ENCODE assay signal across 1 cellular context in the genomic region with DNA sequence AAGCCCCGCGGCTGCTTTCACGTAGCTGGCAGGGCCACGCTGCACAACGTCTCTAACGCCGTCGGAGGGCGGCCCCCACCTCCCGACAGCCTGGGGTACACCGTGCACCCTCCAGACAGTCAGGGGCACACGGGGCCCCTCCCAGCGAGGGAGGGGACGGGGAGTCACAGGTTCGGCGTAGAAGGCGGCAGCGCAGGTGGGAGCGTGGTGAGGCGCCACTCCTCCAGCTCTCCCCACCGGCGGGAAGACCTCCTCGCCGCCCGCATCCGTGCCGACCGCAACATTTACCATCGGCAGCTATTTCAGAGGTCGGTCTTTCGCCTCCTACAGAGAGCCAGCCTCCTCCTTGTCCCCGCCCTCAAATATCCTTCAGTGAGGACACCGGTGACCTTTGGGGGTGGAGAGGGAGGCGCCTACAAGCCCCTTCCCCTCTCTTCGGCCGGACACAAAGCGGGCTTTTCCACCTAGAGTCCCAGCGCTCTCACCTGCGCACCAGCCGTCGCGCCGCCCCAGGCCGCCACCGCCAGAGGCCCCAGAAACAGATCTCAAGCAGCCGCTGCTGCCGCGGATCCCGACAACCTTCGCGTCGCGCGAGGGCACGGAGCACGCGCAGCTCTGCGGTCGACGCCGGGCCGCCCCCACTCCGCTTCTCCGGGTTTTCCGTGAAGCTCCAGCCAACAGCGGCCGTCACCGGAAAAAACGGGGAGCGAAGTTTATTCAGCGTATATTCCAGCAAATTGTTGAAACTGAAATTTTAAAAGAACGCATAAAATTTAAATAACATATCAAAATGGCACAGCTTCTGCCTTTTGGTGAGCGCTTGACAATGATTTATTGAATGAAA.
TF ChIP-seq lines count a peak whose summit lies in the region.

A gene (minus strand): TSS at position 600 of the 844 bp plus-strand sequence. CDS start 20,708 bp downstream, outside the sequence.

TF ChIP-seq in K562, 482 proteins besides CTCF, POLR2A, EP300 and RAD21 (continued from another document and continues in another):
- TF ChIP-seq HSF4 (CRISPR knock-in tag; IDR thresholded peaks at IDR 0.05; ENCODE audit: borderline replicate concordance) (no peak), ELF2 (CRISPR knock-in tag; IDR thresholded peaks at IDR 0.05) (no peak), L3MBTL2 (IDR thresholded peaks at IDR 0.05) (peak; percentile 81), TAF7 (tag; IDR thresholded peaks at IDR 0.05) (no peak), POLR2AphosphoS5 (IDR thresholded peaks at IDR 0.05; ENCODE audit: control insufficient read depth, insufficient read depth, low read depth, low read length) (0 out of 2 replicates have a peak, but pooled peaks have one; percentile 29), GABPB2 (CRISPR knock-in tag; conservative IDR thresholded peaks at IDR 0.05) (no peak), CBFA2T3 (IDR thresholded peaks at IDR 0.05) (no peak), HNRNPK (IDR thresholded peaks at IDR 0.05; ENCODE audit: low read depth, low read length, poor library complexity, severe bottlenecking) (no peak), NFRKB (IDR thresholded peaks at IDR 0.05; ENCODE audit: low read depth) (no peak), PRMT5 (CRISPR knock-in tag; IDR thresholded peaks at IDR 0.05) (no peak), HDAC3 (IDR thresholded peaks at IDR 0.05; ENCODE audit: borderline replicate concordance, partially characterized antibody) (peak; percentile 34), HDAC8 (tag; IDR thresholded peaks at IDR 0.05) (no peak), ZNF253 (CRISPR knock-in tag; conservative IDR thresholded peaks at IDR 0.05) (no peak), SREBF1 (IDR thresholded peaks at IDR 0.05; ENCODE audit: borderline replicate concordance, low read depth, low read length) (no peak), GTF2A2 (tag; IDR thresholded peaks at IDR 0.05) (no peak), TEAD4 (IDR thresholded peaks at IDR 0.05; ENCODE audit: low read length) (no peak), TEAD4 (CRISPR knock-in tag; IDR thresholded peaks at IDR 0.05; ENCODE audit: borderline replicate concordance) (no peak), MEF2A (IDR thresholded peaks at IDR 0.05; ENCODE audit: control insufficient read depth, low read depth, low read length) (no peak), SIX5 (IDR thresholded peaks at IDR 0.05; ENCODE audit: borderline replicate concordance in 1 of 2, insufficient read depth in 1 of 2, low read depth in 1 of 2, low read length in 2 of 2) (no peak), KLF1 (tag; IDR thresholded peaks at IDR 0.05) (no peak; the same call in 1 of the 2 replicates), MAFK (IDR thresholded peaks at IDR 0.05; ENCODE audit: low read length) (no peak), CXXC5 (CRISPR knock-in tag; IDR thresholded peaks at IDR 0.05) (peak; percentile 81), SAFB2 (IDR thresholded peaks at IDR 0.05; ENCODE audit: borderline replicate concordance, low read depth, low read length, severe bottlenecking) (no peak), ZNF384 (IDR thresholded peaks at IDR 0.05; ENCODE audit: low read depth, low read length) (no peak), ZNF444 (CRISPR knock-in tag; IDR thresholded peaks at IDR 0.05) (no peak), ZZZ3 (IDR thresholded peaks at IDR 0.05) (no peak), MYC (IDR thresholded peaks at IDR 0.05; ENCODE audit: low read depth, low read length) (no peak; the same call in none of the 2 replicates), MYC (CRISPR knock-in tag; IDR thresholded peaks at IDR 0.05; ENCODE audit: borderline replicate concordance, low read depth) (no peak), MAZ (CRISPR knock-in tag; conservative IDR thresholded peaks at IDR 0.05 in 1 of 2, IDR thresholded peaks at IDR 0.05 in 1 of 2) (no peak; a peak in 2 of 4 replicates), POLR2AphosphoS2 (IDR thresholded peaks at IDR 0.05; ENCODE audit: low read length) (no peak), ASH1L (IDR thresholded peaks at IDR 0.05; ENCODE audit: borderline replicate concordance, low read depth, partially characterized antibody) (no peak), MTA2 (IDR thresholded peaks at IDR 0.05; ENCODE audit: low read depth) (no peak), ZNF695 (CRISPR knock-in tag; IDR thresholded peaks at IDR 0.05) (no peak), TBP (optimal IDR thresholded peaks at IDR 0.05; ENCODE audit: low read depth, low read length) (peak; percentile 10), GATAD2A (IDR thresholded peaks at IDR 0.05) (no peak), SIRT6 (IDR thresholded peaks at IDR 0.05; ENCODE audit: low read depth, low read length) (no peak), ZFP1 (CRISPR knock-in tag; IDR thresholded peaks at IDR 0.05) (no peak), ERF (CRISPR knock-in tag; IDR thresholded peaks at IDR 0.05) (no peak), SMC3 (conservative IDR thresholded peaks at IDR 0.05; ENCODE audit: insufficient read depth, low read depth, low read length) (no peak), ZNF274 (IDR thresholded peaks at IDR 0.05; ENCODE audit: borderline replicate concordance, low read depth, low read length) (no peak)
- TF ChIP-seq, protein P1, sequence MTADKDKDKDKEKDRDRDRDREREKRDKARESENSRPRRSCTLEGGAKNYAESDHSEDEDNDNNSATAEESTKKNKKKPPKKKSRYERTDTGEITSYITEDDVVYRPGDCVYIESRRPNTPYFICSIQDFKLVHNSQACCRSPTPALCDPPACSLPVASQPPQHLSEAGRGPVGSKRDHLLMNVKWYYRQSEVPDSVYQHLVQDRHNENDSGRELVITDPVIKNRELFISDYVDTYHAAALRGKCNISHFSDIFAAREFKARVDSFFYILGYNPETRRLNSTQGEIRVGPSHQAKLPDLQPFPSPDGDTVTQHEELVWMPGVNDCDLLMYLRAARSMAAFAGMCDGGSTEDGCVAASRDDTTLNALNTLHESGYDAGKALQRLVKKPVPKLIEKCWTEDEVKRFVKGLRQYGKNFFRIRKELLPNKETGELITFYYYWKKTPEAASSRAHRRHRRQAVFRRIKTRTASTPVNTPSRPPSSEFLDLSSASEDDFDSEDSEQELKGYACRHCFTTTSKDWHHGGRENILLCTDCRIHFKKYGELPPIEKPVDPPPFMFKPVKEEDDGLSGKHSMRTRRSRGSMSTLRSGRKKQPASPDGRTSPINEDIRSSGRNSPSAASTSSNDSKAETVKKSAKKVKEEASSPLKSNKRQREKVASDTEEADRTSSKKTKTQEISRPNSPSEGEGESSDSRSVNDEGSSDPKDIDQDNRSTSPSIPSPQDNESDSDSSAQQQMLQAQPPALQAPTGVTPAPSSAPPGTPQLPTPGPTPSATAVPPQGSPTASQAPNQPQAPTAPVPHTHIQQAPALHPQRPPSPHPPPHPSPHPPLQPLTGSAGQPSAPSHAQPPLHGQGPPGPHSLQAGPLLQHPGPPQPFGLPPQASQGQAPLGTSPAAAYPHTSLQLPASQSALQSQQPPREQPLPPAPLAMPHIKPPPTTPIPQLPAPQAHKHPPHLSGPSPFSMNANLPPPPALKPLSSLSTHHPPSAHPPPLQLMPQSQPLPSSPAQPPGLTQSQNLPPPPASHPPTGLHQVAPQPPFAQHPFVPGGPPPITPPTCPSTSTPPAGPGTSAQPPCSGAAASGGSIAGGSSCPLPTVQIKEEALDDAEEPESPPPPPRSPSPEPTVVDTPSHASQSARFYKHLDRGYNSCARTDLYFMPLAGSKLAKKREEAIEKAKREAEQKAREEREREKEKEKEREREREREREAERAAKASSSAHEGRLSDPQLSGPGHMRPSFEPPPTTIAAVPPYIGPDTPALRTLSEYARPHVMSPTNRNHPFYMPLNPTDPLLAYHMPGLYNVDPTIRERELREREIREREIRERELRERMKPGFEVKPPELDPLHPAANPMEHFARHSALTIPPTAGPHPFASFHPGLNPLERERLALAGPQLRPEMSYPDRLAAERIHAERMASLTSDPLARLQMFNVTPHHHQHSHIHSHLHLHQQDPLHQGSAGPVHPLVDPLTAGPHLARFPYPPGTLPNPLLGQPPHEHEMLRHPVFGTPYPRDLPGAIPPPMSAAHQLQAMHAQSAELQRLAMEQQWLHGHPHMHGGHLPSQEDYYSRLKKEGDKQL (CRISPR knock-in tag; IDR thresholded peaks at IDR 0.05; ENCODE audit: borderline replicate concordance): no peak
- TF ChIP-seq, protein P2, sequence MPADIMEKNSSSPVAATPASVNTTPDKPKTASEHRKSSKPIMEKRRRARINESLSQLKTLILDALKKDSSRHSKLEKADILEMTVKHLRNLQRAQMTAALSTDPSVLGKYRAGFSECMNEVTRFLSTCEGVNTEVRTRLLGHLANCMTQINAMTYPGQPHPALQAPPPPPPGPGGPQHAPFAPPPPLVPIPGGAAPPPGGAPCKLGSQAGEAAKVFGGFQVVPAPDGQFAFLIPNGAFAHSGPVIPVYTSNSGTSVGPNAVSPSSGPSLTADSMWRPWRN (IDR thresholded peaks at IDR 0.05; ENCODE audit: low read depth): no peak
- TF ChIP-seq, protein P3, sequence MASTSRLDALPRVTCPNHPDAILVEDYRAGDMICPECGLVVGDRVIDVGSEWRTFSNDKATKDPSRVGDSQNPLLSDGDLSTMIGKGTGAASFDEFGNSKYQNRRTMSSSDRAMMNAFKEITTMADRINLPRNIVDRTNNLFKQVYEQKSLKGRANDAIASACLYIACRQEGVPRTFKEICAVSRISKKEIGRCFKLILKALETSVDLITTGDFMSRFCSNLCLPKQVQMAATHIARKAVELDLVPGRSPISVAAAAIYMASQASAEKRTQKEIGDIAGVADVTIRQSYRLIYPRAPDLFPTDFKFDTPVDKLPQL (IDR thresholded peaks at IDR 0.05; ENCODE audit: extremely low read depth, insufficient read length): no peak
- TF ChIP-seq, protein P4, sequence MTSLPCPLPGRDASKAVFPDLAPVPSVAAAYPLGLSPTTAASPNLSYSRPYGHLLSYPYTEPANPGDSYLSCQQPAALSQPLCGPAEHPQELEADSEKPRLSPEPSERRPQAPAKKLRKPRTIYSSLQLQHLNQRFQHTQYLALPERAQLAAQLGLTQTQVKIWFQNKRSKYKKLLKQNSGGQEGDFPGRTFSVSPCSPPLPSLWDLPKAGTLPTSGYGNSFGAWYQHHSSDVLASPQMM (CRISPR knock-in tag; IDR thresholded peaks at IDR 0.05): no peak
- TF ChIP-seq, protein P5, sequence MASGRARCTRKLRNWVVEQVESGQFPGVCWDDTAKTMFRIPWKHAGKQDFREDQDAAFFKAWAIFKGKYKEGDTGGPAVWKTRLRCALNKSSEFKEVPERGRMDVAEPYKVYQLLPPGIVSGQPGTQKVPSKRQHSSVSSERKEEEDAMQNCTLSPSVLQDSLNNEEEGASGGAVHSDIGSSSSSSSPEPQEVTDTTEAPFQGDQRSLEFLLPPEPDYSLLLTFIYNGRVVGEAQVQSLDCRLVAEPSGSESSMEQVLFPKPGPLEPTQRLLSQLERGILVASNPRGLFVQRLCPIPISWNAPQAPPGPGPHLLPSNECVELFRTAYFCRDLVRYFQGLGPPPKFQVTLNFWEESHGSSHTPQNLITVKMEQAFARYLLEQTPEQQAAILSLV (tag; IDR thresholded peaks at IDR 0.05): no peak
- TF ChIP-seq, protein P6, sequence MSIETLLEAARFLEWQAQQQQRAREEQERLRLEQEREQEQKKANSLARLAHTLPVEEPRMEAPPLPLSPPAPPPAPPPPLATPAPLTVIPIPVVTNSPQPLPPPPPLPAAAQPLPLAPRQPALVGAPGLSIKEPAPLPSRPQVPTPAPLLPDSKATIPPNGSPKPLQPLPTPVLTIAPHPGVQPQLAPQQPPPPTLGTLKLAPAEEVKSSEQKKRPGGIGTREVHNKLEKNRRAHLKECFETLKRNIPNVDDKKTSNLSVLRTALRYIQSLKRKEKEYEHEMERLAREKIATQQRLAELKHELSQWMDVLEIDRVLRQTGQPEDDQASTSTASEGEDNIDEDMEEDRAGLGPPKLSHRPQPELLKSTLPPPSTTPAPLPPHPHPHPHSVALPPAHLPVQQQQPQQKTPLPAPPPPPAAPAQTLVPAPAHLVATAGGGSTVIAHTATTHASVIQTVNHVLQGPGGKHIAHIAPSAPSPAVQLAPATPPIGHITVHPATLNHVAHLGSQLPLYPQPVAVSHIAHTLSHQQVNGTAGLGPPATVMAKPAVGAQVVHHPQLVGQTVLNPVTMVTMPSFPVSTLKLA (conservative IDR thresholded peaks at IDR 0.05): peak; percentile 9 to 29; a peak in 3 of 4 replicates
- TF ChIP-seq, protein P7, sequence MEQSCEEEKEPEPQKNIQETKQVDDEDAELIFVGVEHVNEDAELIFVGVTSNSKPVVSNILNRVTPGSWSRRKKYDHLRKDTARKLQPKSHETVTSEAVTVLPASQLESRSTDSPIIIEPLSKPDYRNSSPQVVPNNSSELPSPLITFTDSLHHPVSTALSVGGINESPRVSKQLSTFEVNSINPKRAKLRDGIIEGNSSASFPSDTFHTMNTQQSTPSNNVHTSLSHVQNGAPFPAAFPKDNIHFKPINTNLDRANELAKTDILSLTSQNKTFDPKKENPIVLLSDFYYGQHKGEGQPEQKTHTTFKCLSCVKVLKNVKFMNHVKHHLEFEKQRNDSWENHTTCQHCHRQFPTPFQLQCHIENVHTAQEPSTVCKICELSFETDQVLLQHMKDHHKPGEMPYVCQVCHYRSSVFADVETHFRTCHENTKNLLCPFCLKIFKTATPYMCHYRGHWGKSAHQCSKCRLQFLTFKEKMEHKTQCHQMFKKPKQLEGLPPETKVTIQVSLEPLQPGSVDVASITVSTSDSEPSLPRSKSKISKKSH (CRISPR knock-in tag; IDR thresholded peaks at IDR 0.05): no peak
- TF ChIP-seq, protein P8, sequence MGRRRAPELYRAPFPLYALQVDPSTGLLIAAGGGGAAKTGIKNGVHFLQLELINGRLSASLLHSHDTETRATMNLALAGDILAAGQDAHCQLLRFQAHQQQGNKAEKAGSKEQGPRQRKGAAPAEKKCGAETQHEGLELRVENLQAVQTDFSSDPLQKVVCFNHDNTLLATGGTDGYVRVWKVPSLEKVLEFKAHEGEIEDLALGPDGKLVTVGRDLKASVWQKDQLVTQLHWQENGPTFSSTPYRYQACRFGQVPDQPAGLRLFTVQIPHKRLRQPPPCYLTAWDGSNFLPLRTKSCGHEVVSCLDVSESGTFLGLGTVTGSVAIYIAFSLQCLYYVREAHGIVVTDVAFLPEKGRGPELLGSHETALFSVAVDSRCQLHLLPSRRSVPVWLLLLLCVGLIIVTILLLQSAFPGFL (CRISPR knock-in tag; IDR thresholded peaks at IDR 0.05): no peak
- TF ChIP-seq, protein P9, sequence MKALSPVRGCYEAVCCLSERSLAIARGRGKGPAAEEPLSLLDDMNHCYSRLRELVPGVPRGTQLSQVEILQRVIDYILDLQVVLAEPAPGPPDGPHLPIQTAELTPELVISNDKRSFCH (CRISPR knock-in tag; IDR thresholded peaks at IDR 0.05): no peak
- TF ChIP-seq, protein P9 (tag; IDR thresholded peaks at IDR 0.05): peak; percentile 49; the same call in 1 of the 2 replicates
- TF ChIP-seq, protein P10, sequence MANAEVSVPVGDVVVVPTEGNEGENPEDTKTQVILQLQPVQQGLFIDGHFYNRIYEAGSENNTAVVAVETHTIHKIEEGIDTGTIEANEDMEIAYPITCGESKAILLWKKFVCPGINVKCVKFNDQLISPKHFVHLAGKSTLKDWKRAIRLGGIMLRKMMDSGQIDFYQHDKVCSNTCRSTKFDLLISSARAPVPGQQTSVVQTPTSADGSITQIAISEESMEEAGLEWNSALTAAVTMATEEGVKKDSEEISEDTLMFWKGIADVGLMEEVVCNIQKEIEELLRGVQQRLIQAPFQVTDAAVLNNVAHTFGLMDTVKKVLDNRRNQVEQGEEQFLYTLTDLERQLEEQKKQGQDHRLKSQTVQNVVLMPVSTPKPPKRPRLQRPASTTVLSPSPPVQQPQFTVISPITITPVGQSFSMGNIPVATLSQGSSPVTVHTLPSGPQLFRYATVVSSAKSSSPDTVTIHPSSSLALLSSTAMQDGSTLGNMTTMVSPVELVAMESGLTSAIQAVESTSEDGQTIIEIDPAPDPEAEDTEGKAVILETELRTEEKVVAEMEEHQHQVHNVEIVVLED (CRISPR knock-in tag; IDR thresholded peaks at IDR 0.05): no peak; the same call in 1 of the 2 replicates
